1 cellular context compared by ENCODE assay signal in the genomic region with DNA sequence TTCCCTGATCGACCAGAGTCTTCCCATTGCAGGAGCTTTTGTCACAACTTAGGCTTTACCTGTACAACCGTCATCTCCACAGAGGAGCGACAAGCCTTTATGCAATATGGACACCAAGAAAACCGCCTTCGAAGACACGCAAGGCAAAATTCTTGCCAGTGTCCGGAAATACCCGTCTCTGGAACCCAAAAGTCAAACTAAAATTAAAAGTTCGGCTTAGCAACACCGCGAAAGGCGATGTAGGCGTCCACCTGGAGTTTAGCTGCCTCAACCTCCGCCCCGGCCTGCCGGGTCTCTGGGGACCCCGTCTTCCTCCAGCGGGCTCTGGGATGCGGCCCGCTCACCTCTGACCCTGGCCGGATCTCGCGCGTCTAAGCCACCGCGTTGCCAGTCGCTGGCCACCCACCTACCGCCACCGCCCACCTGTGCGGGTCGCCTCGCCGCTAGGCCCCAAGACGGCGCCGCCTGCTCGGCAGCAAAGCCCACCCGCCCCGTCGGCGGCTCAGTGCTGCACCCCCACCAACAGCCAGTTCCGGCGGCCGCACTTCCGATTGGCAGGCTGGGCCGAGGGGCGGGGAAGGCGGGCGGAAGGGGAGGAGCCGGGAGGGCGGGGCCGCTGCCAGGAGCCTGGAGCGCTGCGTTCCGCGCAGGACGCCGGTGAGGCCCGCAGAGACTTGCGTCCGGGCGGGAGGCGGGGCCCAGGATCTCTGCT.
TF ChIP-seq lines count a peak whose summit lies in the region.

A gene (minus strand): TSS at position 553 of the 712 bp plus-strand sequence. CDS start 8,198 bp downstream, outside the sequence.

TF ChIP-seq in WTC11, 78 proteins besides CTCF, POLR2A, EP300 and RAD21 (continued from another document and continues in another):
- TF ChIP-seq, protein P1, sequence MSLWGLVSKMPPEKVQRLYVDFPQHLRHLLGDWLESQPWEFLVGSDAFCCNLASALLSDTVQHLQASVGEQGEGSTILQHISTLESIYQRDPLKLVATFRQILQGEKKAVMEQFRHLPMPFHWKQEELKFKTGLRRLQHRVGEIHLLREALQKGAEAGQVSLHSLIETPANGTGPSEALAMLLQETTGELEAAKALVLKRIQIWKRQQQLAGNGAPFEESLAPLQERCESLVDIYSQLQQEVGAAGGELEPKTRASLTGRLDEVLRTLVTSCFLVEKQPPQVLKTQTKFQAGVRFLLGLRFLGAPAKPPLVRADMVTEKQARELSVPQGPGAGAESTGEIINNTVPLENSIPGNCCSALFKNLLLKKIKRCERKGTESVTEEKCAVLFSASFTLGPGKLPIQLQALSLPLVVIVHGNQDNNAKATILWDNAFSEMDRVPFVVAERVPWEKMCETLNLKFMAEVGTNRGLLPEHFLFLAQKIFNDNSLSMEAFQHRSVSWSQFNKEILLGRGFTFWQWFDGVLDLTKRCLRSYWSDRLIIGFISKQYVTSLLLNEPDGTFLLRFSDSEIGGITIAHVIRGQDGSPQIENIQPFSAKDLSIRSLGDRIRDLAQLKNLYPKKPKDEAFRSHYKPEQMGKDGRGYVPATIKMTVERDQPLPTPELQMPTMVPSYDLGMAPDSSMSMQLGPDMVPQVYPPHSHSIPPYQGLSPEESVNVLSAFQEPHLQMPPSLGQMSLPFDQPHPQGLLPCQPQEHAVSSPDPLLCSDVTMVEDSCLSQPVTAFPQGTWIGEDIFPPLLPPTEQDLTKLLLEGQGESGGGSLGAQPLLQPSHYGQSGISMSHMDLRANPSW (CRISPR knock-in tag; conservative IDR thresholded peaks at IDR 0.05; ENCODE audit: low read depth): peak; percentile 44; the same call in 1 of the 2 replicates
- TF ChIP-seq GABPB1 (CRISPR knock-in tag; IDR thresholded peaks at IDR 0.05) (peak; percentile 57), NFYB (CRISPR knock-in tag; conservative IDR thresholded peaks at IDR 0.05; ENCODE audit: low read depth) (peak; percentile 52), IRF2 (CRISPR knock-in tag; IDR thresholded peaks at IDR 0.05; ENCODE audit: borderline replicate concordance, low read depth) (no peak), MXD4 (CRISPR knock-in tag; IDR thresholded peaks at IDR 0.05; ENCODE audit: borderline replicate concordance) (no peak), SOX15 (CRISPR knock-in tag; IDR thresholded peaks at IDR 0.05) (no peak), SMAD4 (CRISPR knock-in tag; IDR thresholded peaks at IDR 0.05) (0 out of 2 replicates have a peak, but pooled peaks have one; percentile 35), FOXP1 (CRISPR knock-in tag; IDR thresholded peaks at IDR 0.05; ENCODE audit: borderline replicate concordance) (peak; percentile 68), NFE2L1 (CRISPR knock-in tag; IDR thresholded peaks at IDR 0.05) (no peak), ELF4 (CRISPR knock-in tag; IDR thresholded peaks at IDR 0.05; ENCODE audit: low read depth) (0 out of 2 replicates have a peak, but pooled peaks have one; percentile 47), SMAD3 (CRISPR knock-in tag; IDR thresholded peaks at IDR 0.05; ENCODE audit: borderline replicate concordance) (peak; percentile 26; the same call in 1 of the 2 replicates), ESRRA (CRISPR knock-in tag; IDR thresholded peaks at IDR 0.05; ENCODE audit: borderline replicate concordance) (0 out of 2 replicates have a peak, but pooled peaks have one; percentile 67), TEAD4 (CRISPR knock-in tag; IDR thresholded peaks at IDR 0.05) (no peak), GTF2I (CRISPR knock-in tag; conservative IDR thresholded peaks at IDR 0.05) (no peak), ZNF232 (CRISPR knock-in tag; IDR thresholded peaks at IDR 0.05) (no peak), ZNF423 (CRISPR knock-in tag; IDR thresholded peaks at IDR 0.05) (no peak), CREM (CRISPR knock-in tag; IDR thresholded peaks at IDR 0.05) (0 out of 2 replicates have a peak, but pooled peaks have one; percentile 15), SP1 (CRISPR knock-in tag; conservative IDR thresholded peaks at IDR 0.05) (peak; percentile 97), ZNF219 (CRISPR knock-in tag; IDR thresholded peaks at IDR 0.05; ENCODE audit: borderline replicate concordance) (peak; percentile 61; the same call in 1 of the 2 replicates)
- TF ChIP-seq, protein P2, sequence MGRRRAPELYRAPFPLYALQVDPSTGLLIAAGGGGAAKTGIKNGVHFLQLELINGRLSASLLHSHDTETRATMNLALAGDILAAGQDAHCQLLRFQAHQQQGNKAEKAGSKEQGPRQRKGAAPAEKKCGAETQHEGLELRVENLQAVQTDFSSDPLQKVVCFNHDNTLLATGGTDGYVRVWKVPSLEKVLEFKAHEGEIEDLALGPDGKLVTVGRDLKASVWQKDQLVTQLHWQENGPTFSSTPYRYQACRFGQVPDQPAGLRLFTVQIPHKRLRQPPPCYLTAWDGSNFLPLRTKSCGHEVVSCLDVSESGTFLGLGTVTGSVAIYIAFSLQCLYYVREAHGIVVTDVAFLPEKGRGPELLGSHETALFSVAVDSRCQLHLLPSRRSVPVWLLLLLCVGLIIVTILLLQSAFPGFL (CRISPR knock-in tag; IDR thresholded peaks at IDR 0.05; ENCODE audit: borderline replicate concordance): no peak
- TF ChIP-seq, protein P3, sequence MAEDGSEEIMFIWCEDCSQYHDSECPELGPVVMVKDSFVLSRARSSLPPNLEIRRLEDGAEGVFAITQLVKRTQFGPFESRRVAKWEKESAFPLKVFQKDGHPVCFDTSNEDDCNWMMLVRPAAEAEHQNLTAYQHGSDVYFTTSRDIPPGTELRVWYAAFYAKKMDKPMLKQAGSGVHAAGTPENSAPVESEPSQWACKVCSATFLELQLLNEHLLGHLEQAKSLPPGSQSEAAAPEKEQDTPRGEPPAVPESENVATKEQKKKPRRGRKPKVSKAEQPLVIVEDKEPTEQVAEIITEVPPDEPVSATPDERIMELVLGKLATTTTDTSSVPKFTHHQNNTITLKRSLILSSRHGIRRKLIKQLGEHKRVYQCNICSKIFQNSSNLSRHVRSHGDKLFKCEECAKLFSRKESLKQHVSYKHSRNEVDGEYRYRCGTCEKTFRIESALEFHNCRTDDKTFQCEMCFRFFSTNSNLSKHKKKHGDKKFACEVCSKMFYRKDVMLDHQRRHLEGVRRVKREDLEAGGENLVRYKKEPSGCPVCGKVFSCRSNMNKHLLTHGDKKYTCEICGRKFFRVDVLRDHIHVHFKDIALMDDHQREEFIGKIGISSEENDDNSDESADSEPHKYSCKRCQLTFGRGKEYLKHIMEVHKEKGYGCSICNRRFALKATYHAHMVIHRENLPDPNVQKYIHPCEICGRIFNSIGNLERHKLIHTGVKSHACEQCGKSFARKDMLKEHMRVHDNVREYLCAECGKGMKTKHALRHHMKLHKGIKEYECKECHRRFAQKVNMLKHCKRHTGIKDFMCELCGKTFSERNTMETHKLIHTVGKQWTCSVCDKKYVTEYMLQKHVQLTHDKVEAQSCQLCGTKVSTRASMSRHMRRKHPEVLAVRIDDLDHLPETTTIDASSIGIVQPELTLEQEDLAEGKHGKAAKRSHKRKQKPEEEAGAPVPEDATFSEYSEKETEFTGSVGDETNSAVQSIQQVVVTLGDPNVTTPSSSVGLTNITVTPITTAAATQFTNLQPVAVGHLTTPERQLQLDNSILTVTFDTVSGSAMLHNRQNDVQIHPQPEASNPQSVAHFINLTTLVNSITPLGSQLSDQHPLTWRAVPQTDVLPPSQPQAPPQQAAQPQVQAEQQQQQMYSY (CRISPR knock-in tag; IDR thresholded peaks at IDR 0.05): peak; percentile 85; the same call in 1 of the 2 replicates
- TF ChIP-seq, protein P4, sequence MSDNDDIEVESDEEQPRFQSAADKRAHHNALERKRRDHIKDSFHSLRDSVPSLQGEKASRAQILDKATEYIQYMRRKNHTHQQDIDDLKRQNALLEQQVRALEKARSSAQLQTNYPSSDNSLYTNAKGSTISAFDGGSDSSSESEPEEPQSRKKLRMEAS (CRISPR knock-in tag; IDR thresholded peaks at IDR 0.05): peak; percentile 65
- TF ChIP-seq, protein P5, sequence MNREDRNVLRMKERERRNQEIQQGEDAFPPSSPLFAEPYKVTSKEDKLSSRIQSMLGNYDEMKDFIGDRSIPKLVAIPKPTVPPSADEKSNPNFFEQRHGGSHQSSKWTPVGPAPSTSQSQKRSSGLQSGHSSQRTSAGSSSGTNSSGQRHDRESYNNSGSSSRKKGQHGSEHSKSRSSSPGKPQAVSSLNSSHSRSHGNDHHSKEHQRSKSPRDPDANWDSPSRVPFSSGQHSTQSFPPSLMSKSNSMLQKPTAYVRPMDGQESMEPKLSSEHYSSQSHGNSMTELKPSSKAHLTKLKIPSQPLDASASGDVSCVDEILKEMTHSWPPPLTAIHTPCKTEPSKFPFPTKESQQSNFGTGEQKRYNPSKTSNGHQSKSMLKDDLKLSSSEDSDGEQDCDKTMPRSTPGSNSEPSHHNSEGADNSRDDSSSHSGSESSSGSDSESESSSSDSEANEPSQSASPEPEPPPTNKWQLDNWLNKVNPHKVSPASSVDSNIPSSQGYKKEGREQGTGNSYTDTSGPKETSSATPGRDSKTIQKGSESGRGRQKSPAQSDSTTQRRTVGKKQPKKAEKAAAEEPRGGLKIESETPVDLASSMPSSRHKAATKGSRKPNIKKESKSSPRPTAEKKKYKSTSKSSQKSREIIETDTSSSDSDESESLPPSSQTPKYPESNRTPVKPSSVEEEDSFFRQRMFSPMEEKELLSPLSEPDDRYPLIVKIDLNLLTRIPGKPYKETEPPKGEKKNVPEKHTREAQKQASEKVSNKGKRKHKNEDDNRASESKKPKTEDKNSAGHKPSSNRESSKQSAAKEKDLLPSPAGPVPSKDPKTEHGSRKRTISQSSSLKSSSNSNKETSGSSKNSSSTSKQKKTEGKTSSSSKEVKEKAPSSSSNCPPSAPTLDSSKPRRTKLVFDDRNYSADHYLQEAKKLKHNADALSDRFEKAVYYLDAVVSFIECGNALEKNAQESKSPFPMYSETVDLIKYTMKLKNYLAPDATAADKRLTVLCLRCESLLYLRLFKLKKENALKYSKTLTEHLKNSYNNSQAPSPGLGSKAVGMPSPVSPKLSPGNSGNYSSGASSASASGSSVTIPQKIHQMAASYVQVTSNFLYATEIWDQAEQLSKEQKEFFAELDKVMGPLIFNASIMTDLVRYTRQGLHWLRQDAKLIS (CRISPR knock-in tag; IDR thresholded peaks at IDR 0.05; ENCODE audit: borderline replicate concordance): peak; percentile 69; the same call in 1 of the 2 replicates
- TF ChIP-seq, protein P6, sequence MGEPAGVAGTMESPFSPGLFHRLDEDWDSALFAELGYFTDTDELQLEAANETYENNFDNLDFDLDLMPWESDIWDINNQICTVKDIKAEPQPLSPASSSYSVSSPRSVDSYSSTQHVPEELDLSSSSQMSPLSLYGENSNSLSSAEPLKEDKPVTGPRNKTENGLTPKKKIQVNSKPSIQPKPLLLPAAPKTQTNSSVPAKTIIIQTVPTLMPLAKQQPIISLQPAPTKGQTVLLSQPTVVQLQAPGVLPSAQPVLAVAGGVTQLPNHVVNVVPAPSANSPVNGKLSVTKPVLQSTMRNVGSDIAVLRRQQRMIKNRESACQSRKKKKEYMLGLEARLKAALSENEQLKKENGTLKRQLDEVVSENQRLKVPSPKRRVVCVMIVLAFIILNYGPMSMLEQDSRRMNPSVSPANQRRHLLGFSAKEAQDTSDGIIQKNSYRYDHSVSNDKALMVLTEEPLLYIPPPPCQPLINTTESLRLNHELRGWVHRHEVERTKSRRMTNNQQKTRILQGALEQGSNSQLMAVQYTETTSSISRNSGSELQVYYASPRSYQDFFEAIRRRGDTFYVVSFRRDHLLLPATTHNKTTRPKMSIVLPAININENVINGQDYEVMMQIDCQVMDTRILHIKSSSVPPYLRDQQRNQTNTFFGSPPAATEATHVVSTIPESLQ (CRISPR knock-in tag; IDR thresholded peaks at IDR 0.05): no peak
- TF ChIP-seq, protein P7, sequence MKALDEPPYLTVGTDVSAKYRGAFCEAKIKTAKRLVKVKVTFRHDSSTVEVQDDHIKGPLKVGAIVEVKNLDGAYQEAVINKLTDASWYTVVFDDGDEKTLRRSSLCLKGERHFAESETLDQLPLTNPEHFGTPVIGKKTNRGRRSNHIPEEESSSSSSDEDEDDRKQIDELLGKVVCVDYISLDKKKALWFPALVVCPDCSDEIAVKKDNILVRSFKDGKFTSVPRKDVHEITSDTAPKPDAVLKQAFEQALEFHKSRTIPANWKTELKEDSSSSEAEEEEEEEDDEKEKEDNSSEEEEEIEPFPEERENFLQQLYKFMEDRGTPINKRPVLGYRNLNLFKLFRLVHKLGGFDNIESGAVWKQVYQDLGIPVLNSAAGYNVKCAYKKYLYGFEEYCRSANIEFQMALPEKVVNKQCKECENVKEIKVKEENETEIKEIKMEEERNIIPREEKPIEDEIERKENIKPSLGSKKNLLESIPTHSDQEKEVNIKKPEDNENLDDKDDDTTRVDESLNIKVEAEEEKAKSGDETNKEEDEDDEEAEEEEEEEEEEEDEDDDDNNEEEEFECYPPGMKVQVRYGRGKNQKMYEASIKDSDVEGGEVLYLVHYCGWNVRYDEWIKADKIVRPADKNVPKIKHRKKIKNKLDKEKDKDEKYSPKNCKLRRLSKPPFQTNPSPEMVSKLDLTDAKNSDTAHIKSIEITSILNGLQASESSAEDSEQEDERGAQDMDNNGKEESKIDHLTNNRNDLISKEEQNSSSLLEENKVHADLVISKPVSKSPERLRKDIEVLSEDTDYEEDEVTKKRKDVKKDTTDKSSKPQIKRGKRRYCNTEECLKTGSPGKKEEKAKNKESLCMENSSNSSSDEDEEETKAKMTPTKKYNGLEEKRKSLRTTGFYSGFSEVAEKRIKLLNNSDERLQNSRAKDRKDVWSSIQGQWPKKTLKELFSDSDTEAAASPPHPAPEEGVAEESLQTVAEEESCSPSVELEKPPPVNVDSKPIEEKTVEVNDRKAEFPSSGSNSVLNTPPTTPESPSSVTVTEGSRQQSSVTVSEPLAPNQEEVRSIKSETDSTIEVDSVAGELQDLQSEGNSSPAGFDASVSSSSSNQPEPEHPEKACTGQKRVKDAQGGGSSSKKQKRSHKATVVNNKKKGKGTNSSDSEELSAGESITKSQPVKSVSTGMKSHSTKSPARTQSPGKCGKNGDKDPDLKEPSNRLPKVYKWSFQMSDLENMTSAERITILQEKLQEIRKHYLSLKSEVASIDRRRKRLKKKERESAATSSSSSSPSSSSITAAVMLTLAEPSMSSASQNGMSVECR (CRISPR knock-in tag; IDR thresholded peaks at IDR 0.05; ENCODE audit: borderline replicate concordance): peak; percentile 17; the same call in 1 of the 2 replicates
- TF ChIP-seq, protein P8, sequence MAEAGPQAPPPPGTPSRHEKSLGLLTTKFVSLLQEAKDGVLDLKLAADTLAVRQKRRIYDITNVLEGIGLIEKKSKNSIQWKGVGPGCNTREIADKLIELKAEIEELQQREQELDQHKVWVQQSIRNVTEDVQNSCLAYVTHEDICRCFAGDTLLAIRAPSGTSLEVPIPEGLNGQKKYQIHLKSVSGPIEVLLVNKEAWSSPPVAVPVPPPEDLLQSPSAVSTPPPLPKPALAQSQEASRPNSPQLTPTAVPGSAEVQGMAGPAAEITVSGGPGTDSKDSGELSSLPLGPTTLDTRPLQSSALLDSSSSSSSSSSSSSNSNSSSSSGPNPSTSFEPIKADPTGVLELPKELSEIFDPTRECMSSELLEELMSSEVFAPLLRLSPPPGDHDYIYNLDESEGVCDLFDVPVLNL (CRISPR knock-in tag; IDR thresholded peaks at IDR 0.05; ENCODE audit: borderline replicate concordance, low read depth): no peak
- TF ChIP-seq, protein P9, sequence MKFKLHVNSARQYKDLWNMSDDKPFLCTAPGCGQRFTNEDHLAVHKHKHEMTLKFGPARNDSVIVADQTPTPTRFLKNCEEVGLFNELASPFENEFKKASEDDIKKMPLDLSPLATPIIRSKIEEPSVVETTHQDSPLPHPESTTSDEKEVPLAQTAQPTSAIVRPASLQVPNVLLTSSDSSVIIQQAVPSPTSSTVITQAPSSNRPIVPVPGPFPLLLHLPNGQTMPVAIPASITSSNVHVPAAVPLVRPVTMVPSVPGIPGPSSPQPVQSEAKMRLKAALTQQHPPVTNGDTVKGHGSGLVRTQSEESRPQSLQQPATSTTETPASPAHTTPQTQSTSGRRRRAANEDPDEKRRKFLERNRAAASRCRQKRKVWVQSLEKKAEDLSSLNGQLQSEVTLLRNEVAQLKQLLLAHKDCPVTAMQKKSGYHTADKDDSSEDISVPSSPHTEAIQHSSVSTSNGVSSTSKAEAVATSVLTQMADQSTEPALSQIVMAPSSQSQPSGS (CRISPR knock-in tag; IDR thresholded peaks at IDR 0.05; ENCODE audit: borderline replicate concordance, low read depth): no peak
